ENCODE assay signal across 26 cellular contexts in the genomic region with DNA sequence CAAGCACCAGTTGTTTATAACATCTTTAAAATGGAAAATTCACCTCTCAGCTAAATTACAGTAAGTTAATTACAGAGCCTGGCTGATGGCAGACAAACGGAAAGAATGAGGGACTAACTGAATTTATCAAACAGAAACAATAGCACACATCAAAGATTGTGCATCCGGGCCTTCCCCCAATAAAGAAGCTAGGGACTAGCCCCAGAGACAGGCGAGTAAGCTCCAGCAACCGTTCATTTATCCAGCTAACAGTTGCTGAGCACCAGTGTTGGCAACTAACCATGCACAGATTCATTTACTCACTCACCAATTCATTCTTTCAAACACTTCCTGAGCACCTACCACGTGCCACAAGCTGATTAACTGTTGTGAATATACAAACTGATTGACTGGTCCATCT.
"Had no signal": no experiment of that assay in that cellular context is flagged by ENCODE, and none has a peak within 500 bp of the region (broad histone marks: within the 10 kb centered on the region; RNA-seq: fewer than 3 reads in every experiment).

No MANE protein-coding gene starts in this region.

- H3K4me3 Mint-ChIP-seq: activated CD4-positive, alpha-beta memory T cell treated with anti-CD3 and anti-CD28 coated beads, Interleukin-2, amount 10 ng/mL, durations not matched to agents 7 days and 5 days; activated naive CD8-positive, alpha-beta T cell; activated T-cell treated with anti-CD3 and anti-CD28 coated beads, Interleukin-2, amount 50 U/mL, for 24 hours; mesothelial cell of epicardium; naive B cell; T-cell; T-helper 2 cell treated with Interferon-gamma antibody and Interleukin-4, amounts not matched to agents 5 μg/mL and 100 μg/mL, for 36 hours; type B pancreatic cell had no signal

- H3K27ac Mint-ChIP-seq: activated CD4-positive, alpha-beta memory T cell treated with anti-CD3 and anti-CD28 coated beads, Interleukin-2, amount 10 ng/mL, durations not matched to agents 7 days and 5 days; activated naive CD8-positive, alpha-beta T cell; activated T-cell treated with anti-CD3 and anti-CD28 coated beads, Interleukin-2, amount 50 U/mL, for 24 hours; activated T-helper 2 cell treated with anti-CD3 and anti-CD28 coated beads, Interferon-gamma antibody, Interleukin-2, Interleukin-4, amounts not matched to agents 10 μg/mL and 5 μg/mL and 100 μg/mL, durations not matched to agents 14 hours and 24 hours and 36 hours; mesothelial cell of epicardium; T-cell; type B pancreatic cell had no signal

- H3K27ac ChIP-seq: colonic mucosa, epithelial cell of prostate, esophagus squamous epithelium, heart right ventricle, left ventricle myocardium inferior, psoas muscle, vagina had no signal

- H3K36me3 Mint-ChIP-seq: activated naive CD8-positive, alpha-beta T cell; naive B cell; T-cell had no signal

- ATAC-seq: activated CD4-positive, CD25-positive, alpha-beta regulatory T cell treated with anti-CD3 and anti-CD28 coated beads, Interleukin-2, amount 50 U/mL, for 24 hours; heart right ventricle; psoas muscle; stimulated activated naive CD8-positive, alpha-beta T cell treated with anti-CD3 and anti-CD28 coated beads, Interleukin-15, Interleukin-2, amounts not matched to agents 100 U/mL and 50 U/mL, for 24 hours; T-cell had no signal

- H3K27me3 ChIP-seq: colonic mucosa, esophagus squamous epithelium, heart right ventricle, pancreas, vagina had no signal

- H3K4me3 ChIP-seq: colonic mucosa, esophagus squamous epithelium, heart right ventricle, left ventricle myocardium inferior, pancreas, psoas muscle, vagina had no signal

- H3K9me3 ChIP-seq: colonic mucosa, esophagus squamous epithelium, heart right ventricle, left ventricle myocardium inferior, pancreas, psoas muscle, vagina had no signal

- H3K36me3 ChIP-seq: colonic mucosa, pancreas, vagina had no signal

- H3K4me1 Mint-ChIP-seq: activated CD4-positive, alpha-beta memory T cell treated with anti-CD3 and anti-CD28 coated beads, Interleukin-2, amount 10 ng/mL, durations not matched to agents 7 days and 5 days; T-cell had no signal

- DNase-seq: activated CD4-positive, alpha-beta memory T cell treated with anti-CD3 and anti-CD28 coated beads, Interleukin-2, amount 10 ng/mL, durations not matched to agents 7 days and 5 days; activated CD4-positive, alpha-beta T cell treated with anti-CD3 and anti-CD28 coated beads for 48 hours; activated CD8-positive, alpha-beta memory T cell treated with anti-CD3 and anti-CD28 coated beads, Interleukin-2, amount 50 U/mL, for 48 hours; activated T-cell treated with anti-CD3 and anti-CD28 coated beads, Interleukin-2, amount 50 U/mL, for 24 hours; anterior cingulate cortex; cerebellar nuclear complex; colonic mucosa; effector CD8-positive, alpha-beta T cell; esophagus squamous epithelium; foreskin melanocyte; heart right ventricle; left ventricle myocardium inferior; mammary epithelial cell; naive B cell; pancreas; psoas muscle; stimulated activated naive CD8-positive, alpha-beta T cell treated with anti-CD3 and anti-CD28 coated beads, Interleukin-15, Interleukin-2, amounts not matched to agents 100 U/mL and 50 U/mL, for 24 hours; T-cell had no signal

- H3K9me3 Mint-ChIP-seq: activated CD4-positive, alpha-beta memory T cell treated with anti-CD3 and anti-CD28 coated beads, Interleukin-2, amount 10 ng/mL, durations not matched to agents 7 days and 5 days; activated T-cell treated with anti-CD3 and anti-CD28 coated beads, Interleukin-2, amount 50 U/mL, for 24 hours; activated T-helper 2 cell treated with anti-CD3 and anti-CD28 coated beads, Interferon-gamma antibody, Interleukin-2, Interleukin-4, amounts not matched to agents 10 μg/mL and 5 μg/mL and 100 μg/mL, durations not matched to agents 14 hours and 24 hours and 36 hours; mesothelial cell of epicardium; naive B cell; T-cell; T-helper 2 cell treated with Interferon-gamma antibody and Interleukin-4, amounts not matched to agents 5 μg/mL and 100 μg/mL, for 36 hours; type B pancreatic cell had no signal

- H3K27me3 Mint-ChIP-seq: activated CD4-positive, alpha-beta memory T cell treated with anti-CD3 and anti-CD28 coated beads, Interleukin-2, amount 10 ng/mL, durations not matched to agents 7 days and 5 days; activated naive CD8-positive, alpha-beta T cell; activated T-cell treated with anti-CD3 and anti-CD28 coated beads, Interleukin-2, amount 50 U/mL, for 24 hours; naive B cell; T-cell had no signal

- H3K4me1 ChIP-seq: esophagus squamous epithelium, psoas muscle, vagina had no signal
